20 cellular contexts compared by ENCODE assay signal in the genomic region with DNA sequence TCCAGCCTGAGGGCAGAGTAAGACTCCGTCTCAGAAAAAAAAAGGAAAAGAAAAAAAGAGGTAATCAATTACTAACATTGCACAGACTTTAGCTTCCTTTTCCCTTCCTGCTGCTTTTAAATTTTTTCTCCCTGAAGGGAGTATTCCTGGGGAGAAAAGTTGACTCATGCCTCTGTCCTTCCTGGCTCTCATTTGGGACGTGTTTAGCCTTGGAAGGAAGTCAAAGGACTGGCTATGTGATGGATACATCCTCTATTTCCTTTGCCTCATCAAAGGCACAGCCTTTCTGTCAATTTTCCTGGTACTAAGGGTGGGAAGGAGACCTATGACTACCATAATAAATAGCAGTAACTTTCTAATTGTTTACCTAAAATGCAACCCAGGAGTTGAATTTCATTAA.
DNase-seq lines count a peak whose midpoint lies in the region; ATAC-seq and TF ChIP-seq lines count a peak whose summit lies in the region.
"Had no signal": no experiment of that assay in that cellular context is flagged by ENCODE, and none has a peak within 500 bp of the region (broad histone marks: within the 10 kb centered on the region; RNA-seq: fewer than 3 reads in every experiment).

No MANE protein-coding gene starts in this region.

- POLR2A ChIA-PET in AG04449 (lab: Yijun Ruan, JAX) (no interaction called here), RWPE1 (lab: Yijun Ruan, JAX; ENCODE audit: low non-redundant PET) (no interaction called here)

- intact Hi-C loops in right lobe of liver (cut with DNase I) = no loop called here

- DNase-seq in AG04449 (ENCODE audit: low read depth, low spot score) (peak; percentile 9), HS-5 (ENCODE audit: low read depth) (peak; percentile 14), coronary artery (ENCODE audit: low spot score) (no peak), right lobe of liver (no peak), RWPE1 (ENCODE audit: low spot score) (no peak), NCI-H2081 (lab: John Stamatoyannopoulos, UW) (no peak), anterior cingulate cortex (lab: John Stamatoyannopoulos, UW) (no peak)
- DNase-seq: activated CD4-positive, alpha-beta memory T cell treated with anti-CD3 and anti-CD28 coated beads, Interleukin-2, amount 10 ng/mL, durations not matched to agents 7 days and 5 days; activated T-cell treated with anti-CD3 and anti-CD28 coated beads, Interleukin-2, amount 50 U/mL, for 4 hours; NCI-H1105 treated with DMSO at 0.1 percent for 48 hours; NCI-H2171; NCI-H748 treated with DMSO at 0.1 percent for 48 hours; OCI-M1; T-helper 2 cell; thyroid gland had no signal

- H3K4me3 ChIP-seq in AG04449 (ENCODE audit: low read depth, low read length) (no peak overlapping the region), coronary artery (no peak overlapping the region), right lobe of liver (no peak overlapping the region)
- H3K4me3 ChIP-seq: HAP-1, neural progenitor cell, SJSA1, thyroid gland had no signal

- no peaks in the 10 kb centered on the region for H3K4me1 ChIP-seq in right lobe of liver
- H3K4me1 ChIP-seq: HAP-1, neural progenitor cell, SJSA1, thyroid gland had no signal

- H3K36me3 ChIP-seq in right lobe of liver = no peaks in the 10 kb centered on the region
- H3K36me3 ChIP-seq: HAP-1, neural progenitor cell, SJSA1, thyroid gland had no signal

- 0% methylated on average over 1 of the region's 2 CpGs for WGBS in right lobe of liver (ENCODE audit: insufficient coverage, low coverage, low lambda C conversion rate, missing lambda C conversion rate)

- no peaks in the 10 kb centered on the region for H3K27me3 ChIP-seq in right lobe of liver
- H3K27me3 ChIP-seq: neural progenitor cell, SJSA1, thyroid gland had no signal

- ATAC-seq in right lobe of liver = peak; percentile 43 to 80 (median 58)
- no peak for ATAC-seq in GM19351 (IDR thresholded peaks at IDR 0.05; ENCODE audit: unreplicated experiment)
- ATAC-seq: activated T-cell treated with anti-CD3 and anti-CD28 coated beads, Interleukin-2, amount 50 U/mL, for 4 hours; esophagus mucosa had no signal

- no peak for TF ChIP-seq POLR2A in right lobe of liver (IDR thresholded peaks at IDR 0.05)

- H3K9me3 ChIP-seq in right lobe of liver = no peaks in the 10 kb centered on the region
- H3K9me3 ChIP-seq: HAP-1, SJSA1, thyroid gland had no signal

- H3K27ac ChIP-seq in coronary artery = peak overlapping the region; percentile 52 to 61
- H3K27ac ChIP-seq in right lobe of liver = no peak overlapping the region
- no peak overlapping the region for H3K27ac ChIP-seq in RWPE1
- H3K27ac ChIP-seq: neural progenitor cell, SJSA1 had no signal

- TF ChIP-seq CTCF in AG04449 (IDR thresholded peaks at IDR 0.05; ENCODE audit: insufficient read depth, low read length, missing control alignments) (no peak), coronary artery (IDR thresholded peaks at IDR 0.05) (no peak), right lobe of liver (IDR thresholded peaks at IDR 0.05) (no peak), RWPE1 (conservative IDR thresholded peaks at IDR 0.05; ENCODE audit: low read depth) (no peak)

- CTCF ChIA-PET in AG04449 (lab: Yijun Ruan, JAX) (interaction anchor here (0.6 to 0.8 kb wide), 2 partner anchors 12 to 57 kb away, joined by 3 read pairs; no protein-coding TSS in a partner anchor), RWPE1 (lab: Yijun Ruan, JAX) (no interaction called here)

Comparison
In these comparisons a context has a peak if more than half of its experiments do, and no peak if none do; other contexts are left out.
1. DNase-seq: peak in AG04449 (single experiment) and HS-5 (single experiment); none in coronary artery (single experiment), right lobe of liver (0 of 3), RWPE1 (single experiment), NCI-H2081 (0 of 2) and anterior cingulate cortex (0 of 58).
2. H3K27ac ChIP-seq: peak in coronary artery (2 of 2); none in right lobe of liver (0 of 3) and RWPE1 (single experiment).